ENCODE assay signal across 24 cellular contexts in the genomic region with DNA sequence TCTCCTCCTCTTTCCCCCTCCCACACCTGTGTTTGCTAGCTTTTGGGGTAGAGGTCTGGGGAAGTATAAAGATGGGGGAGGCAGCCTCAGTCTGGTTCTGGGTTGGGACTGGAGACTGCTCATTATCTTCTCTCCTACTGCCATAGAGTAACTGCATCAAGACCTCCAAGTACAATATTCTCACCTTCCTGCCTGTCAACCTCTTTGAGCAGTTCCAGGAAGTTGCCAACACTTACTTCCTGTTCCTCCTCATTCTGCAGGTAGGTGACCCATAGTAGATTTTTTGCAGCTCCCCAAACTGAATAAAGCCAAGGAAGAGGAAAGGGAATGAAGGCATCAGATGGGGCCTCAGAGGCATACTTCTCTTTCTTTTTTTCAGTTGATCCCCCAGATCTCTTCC. TPM values are rescaled to one million over a fixed set of nuclear protein-coding genes. Genes with fewer than 3 reads are reported as not detected.
DNase-seq lines count a peak whose midpoint lies in the region; ATAC-seq and TF ChIP-seq lines count a peak whose summit lies in the region.
"Had no signal": no experiment of that assay in that cellular context is flagged by ENCODE, and none has a peak within 500 bp of the region (broad histone marks: within the 10 kb centered on the region; RNA-seq: fewer than 3 reads in every experiment).

No MANE protein-coding gene starts in this region.

- no peaks in the 10 kb centered on the region for H3K27me3 Mint-ChIP-seq in activated CD4-positive, alpha-beta T cell treated with anti-CD3 and anti-CD28 coated beads for 36 hours
- H3K27me3 Mint-ChIP-seq in activated naive CD8-positive, alpha-beta T cell treated with anti-CD3 and anti-CD28 coated beads, Interleukin-2, amount 10 ng/mL, durations not matched to agents 7 days and 5 days = no peaks in the 10 kb centered on the region
- H3K27me3 Mint-ChIP-seq in nephron (ENCODE audit: low read depth) = no peaks in the 10 kb centered on the region
- H3K27me3 Mint-ChIP-seq: activated B cell treated with CpG ODN at 0.5 μM for 24 hours, memory B cell had no signal

- no peaks in the 10 kb centered on the region for H3K27me3 ChIP-seq in MM.1S (replicated peaks; ENCODE audit: insufficient read depth, low read length)
- H3K27me3 ChIP-seq in heart right ventricle = peaks cover 0 to 16% (median 0%) of the 10 kb centered on the region in 7 donors
- no peaks in the 10 kb centered on the region for H3K27me3 ChIP-seq in aorta (ENCODE audit: control insufficient read depth in 1 of 2, insufficient read depth in 2 of 2, low read length in 1 of 2)

- H4K20me1 ChIP-seq in MM.1S (ENCODE audit: insufficient read depth, low read length) = no peaks in the 10 kb centered on the region

- peaks cover 78% of the 10 kb centered on the region for H3K79me2 ChIP-seq in MM.1S (ENCODE audit: low read length)

- H3K4me3 ChIP-seq in MM.1S (ENCODE audit: low read length) = no peak overlapping the region
- no peak overlapping the region for H3K4me3 ChIP-seq in heart right ventricle
- no peak overlapping the region for H3K4me3 ChIP-seq in aorta (ENCODE audit: low read length in 2 of 2)
- H3K4me3 ChIP-seq: thoracic aorta had no signal

- no peak overlapping the region for H2AFZ ChIP-seq in MM.1S (ENCODE audit: low read length)

- no peaks in the 10 kb centered on the region for H3K9me3 ChIP-seq in MM.1S (replicated peaks; ENCODE audit: insufficient read depth, low read length)
- H3K9me3 ChIP-seq in heart right ventricle = no peaks in the 10 kb centered on the region
- H3K9me3 ChIP-seq in aorta (ENCODE audit: control insufficient read depth, low read length) = no peaks in the 10 kb centered on the region
- H3K9me3 ChIP-seq: spleen, thoracic aorta had no signal

- H3K9me3 Mint-ChIP-seq in activated CD4-positive, alpha-beta T cell treated with anti-CD3 and anti-CD28 coated beads for 36 hours (ENCODE audit: low read depth) = no peaks in the 10 kb centered on the region
- no peaks in the 10 kb centered on the region for H3K9me3 Mint-ChIP-seq in activated naive CD8-positive, alpha-beta T cell treated with anti-CD3 and anti-CD28 coated beads, Interleukin-2, amount 10 ng/mL, durations not matched to agents 7 days and 5 days
- H3K9me3 Mint-ChIP-seq in nephron = no peaks in the 10 kb centered on the region
- H3K9me3 Mint-ChIP-seq: activated B cell treated with CpG ODN at 0.5 μM for 24 hours, endodermal cell, memory B cell, nephron progenitor cell had no signal

- POLR2A ChIA-PET in activated CD4-positive, alpha-beta T cell treated with anti-CD3 and anti-CD28 coated beads for 36 hours (lab: Charles Lee) = no interaction called here
- POLR2A ChIA-PET in activated naive CD8-positive, alpha-beta T cell treated with anti-CD3 and anti-CD28 coated beads, Interleukin-2, amount 10 ng/mL, durations not matched to agents 7 days and 5 days (lab: Charles Lee) = interaction anchor here (4.4 kb wide), 1 partner anchor 12 kb away, joined by 33 read pairs; no protein-coding TSS in a partner anchor

- H3F3A ChIP-seq in MM.1S (ENCODE audit: insufficient read depth, low read length) = peaks cover 59% of the 10 kb centered on the region

- intact Hi-C loops in activated CD4-positive, alpha-beta T cell treated with anti-CD3 and anti-CD28 coated beads for 36 hours (cut with DNase I, micrococcal nuclease) = no loop called here
- intact Hi-C loops in heart right ventricle (cut with DNase I) = loop anchor here in 5 of 10 donors (10.0 kb wide), 3 partner anchors 116 to 146 kb away; a partner anchor contains a TSS
- intact Hi-C loops in aorta (cut with DNase I) = loop anchor here in 1 of 2 donors (5.0 kb wide), 1 partner anchor 58 kb away; a partner anchor contains a TSS

- H3K36me3 ChIP-seq in MM.1S (replicated peaks; ENCODE audit: insufficient read depth, low read length) = peaks cover 26% of the 10 kb centered on the region; the same call in 1 of the 2 replicates
- H3K36me3 ChIP-seq in heart right ventricle = peaks cover 0 to 55% (median 6%) of the 10 kb centered on the region in 9 donors
- H3K36me3 ChIP-seq in aorta (ENCODE audit: control insufficient read depth in 1 of 2, insufficient read depth in 2 of 2, low read length in 1 of 2) = peaks cover 4 to 8% of the 10 kb centered on the region in 2 donors

- no peak overlapping the region for H3K9ac ChIP-seq in MM.1S (ENCODE audit: low read length)

- peaks cover 45% of the 10 kb centered on the region for H3K4me1 ChIP-seq in MM.1S (ENCODE audit: low read length)
- peaks cover 19 to 74% (median 39%) of the 10 kb centered on the region in 9 donors for H3K4me1 ChIP-seq in heart right ventricle
- H3K4me1 ChIP-seq in aorta (ENCODE audit: control insufficient read depth in 1 of 2, insufficient read depth in 2 of 2, low read length in 2 of 2) = peaks cover 0 to 7% of the 10 kb centered on the region in 2 donors

- CTCF ChIA-PET in activated CD4-positive, alpha-beta T cell treated with anti-CD3 and anti-CD28 coated beads for 36 hours (lab: Charles Lee) = interaction anchor here (0.6 to 1.4 kb wide), 3 partner anchors 59 to 605 kb away, joined by 3 to 6 read pairs (median 3); no protein-coding TSS in a partner anchor

- no peak overlapping the region for H3K4me3 Mint-ChIP-seq in activated CD4-positive, alpha-beta T cell treated with anti-CD3 and anti-CD28 coated beads for 36 hours
- H3K4me3 Mint-ChIP-seq in activated naive CD8-positive, alpha-beta T cell treated with anti-CD3 and anti-CD28 coated beads, Interleukin-2, amount 10 ng/mL, durations not matched to agents 7 days and 5 days = peak overlapping the region; percentile 70
- peak overlapping the region; percentile 18 to 56 (median 19) for H3K4me3 Mint-ChIP-seq in nephron
- H3K4me3 Mint-ChIP-seq: activated B cell treated with CpG ODN at 0.5 μM for 24 hours, endodermal cell, memory B cell, nephron progenitor cell had no signal

- no peak for DNase-seq in activated CD4-positive, alpha-beta T cell treated with anti-CD3 and anti-CD28 coated beads for 36 hours
- DNase-seq in activated CD4-positive, alpha-beta T cell treated with anti-CD3 and anti-CD28 coated beads for 48 hours = no peak
- peak; percentile 4 for DNase-seq in MM.1S
- no peak for DNase-seq in activated naive CD8-positive, alpha-beta T cell treated with anti-CD3 and anti-CD28 coated beads, Interleukin-2, amount 10 ng/mL, durations not matched to agents 7 days and 5 days
- no peak for DNase-seq in heart right ventricle
- DNase-seq in aorta = no peak
- no peak for DNase-seq in stimulated activated CD4-positive, alpha-beta T cell treated with anti-CD3 and anti-CD28 coated beads, Interleukin-2, amount 100 ng/mL, for 48 hours
- DNase-seq: activated B cell treated with CpG ODN at 0.5 μM for 24 hours; activated CD8-positive, alpha-beta memory T cell treated with anti-CD3 and anti-CD28 coated beads, Interleukin-2, amount 50 U/mL, for 4 hours; endodermal cell; GDM1; KBM-7; kidney glomerular epithelial cell; NCI-H1092; NCI-H524 treated with DMSO at 0.1 percent for 48 hours; nephron progenitor cell; Right ventricle myocardium superior; spleen had no signal

- H3K36me3 Mint-ChIP-seq in activated CD4-positive, alpha-beta T cell treated with anti-CD3 and anti-CD28 coated beads for 36 hours (ENCODE audit: low read depth) = peaks cover 43% of the 10 kb centered on the region
- H3K36me3 Mint-ChIP-seq in activated naive CD8-positive, alpha-beta T cell treated with anti-CD3 and anti-CD28 coated beads, Interleukin-2, amount 10 ng/mL, durations not matched to agents 7 days and 5 days = peaks cover 28% of the 10 kb centered on the region
- peaks cover 42% of the 10 kb centered on the region for H3K36me3 Mint-ChIP-seq in nephron (ENCODE audit: low read depth)

- no peaks in the 10 kb centered on the region for H3K9me2 ChIP-seq in MM.1S (replicated peaks; ENCODE audit: insufficient read depth, low read length)

- H3K4me1 Mint-ChIP-seq in activated CD4-positive, alpha-beta T cell treated with anti-CD3 and anti-CD28 coated beads for 36 hours = peaks cover 71% of the 10 kb centered on the region
- peaks cover 67% of the 10 kb centered on the region for H3K4me1 Mint-ChIP-seq in activated naive CD8-positive, alpha-beta T cell treated with anti-CD3 and anti-CD28 coated beads, Interleukin-2, amount 10 ng/mL, durations not matched to agents 7 days and 5 days
- H3K4me1 Mint-ChIP-seq in nephron = peaks cover 54% of the 10 kb centered on the region

- TF ChIP-seq CTCF in MM.1S (IDR thresholded peaks at IDR 0.05; ENCODE audit: low read length) (no peak), nephron (IDR thresholded peaks at IDR 0.05; ENCODE audit: unreplicated experiment in 3 of 3) (no peak), heart right ventricle (IDR thresholded peaks at IDR 0.05) (no peak)

- peak overlapping the region; percentile 59 for H3K27ac Mint-ChIP-seq in activated CD4-positive, alpha-beta T cell treated with anti-CD3 and anti-CD28 coated beads for 36 hours
- peak overlapping the region; percentile 90 for H3K27ac Mint-ChIP-seq in activated naive CD8-positive, alpha-beta T cell treated with anti-CD3 and anti-CD28 coated beads, Interleukin-2, amount 10 ng/mL, durations not matched to agents 7 days and 5 days
- H3K27ac Mint-ChIP-seq in nephron = no peak overlapping the region
- H3K27ac Mint-ChIP-seq: activated B cell treated with CpG ODN at 0.5 μM for 24 hours, nephron progenitor cell had no signal

- peak overlapping the region; percentile 96; the same call in 1 of the 2 replicates for H3K4me2 ChIP-seq in MM.1S (ENCODE audit: low read depth, low read length)

- H3K27ac ChIP-seq in MM.1S (ENCODE audit: low read length) (peak overlapping the region; percentile 0; the same call in 1 of the 2 replicates), heart right ventricle (no peak overlapping the region), aorta (ENCODE audit: low read depth in 1 of 2, low read length in 2 of 2) (no peak overlapping the region)
- H3K27ac ChIP-seq: 22Rv1 had no signal

- ATAC-seq in activated CD4-positive, alpha-beta T cell treated with anti-CD3 and anti-CD28 coated beads for 36 hours = no peak
- ATAC-seq in activated naive CD8-positive, alpha-beta T cell treated with anti-CD3 and anti-CD28 coated beads, Interleukin-2, amount 10 ng/mL, durations not matched to agents 7 days and 5 days (ENCODE audit: low read depth) = no peak
- ATAC-seq in heart right ventricle (no peak), aorta (ENCODE audit: low FRiP score) (no peak)
- ATAC-seq: HCT116 had no signal

RNA-seq across cellular contexts. Expression of a gene that starts 5.3 kb away (rescaled TPM):
- 10 to 100 TPM; 48.2 TPM for total RNA-seq in activated CD4-positive, alpha-beta T cell treated with anti-CD3 and anti-CD28 coated beads for 36 hours
- 10 to 100 TPM; 91.2 to 95.4 TPM for total RNA-seq in activated naive CD8-positive, alpha-beta T cell treated with anti-CD3 and anti-CD28 coated beads, Interleukin-2, amount 10 ng/mL, durations not matched to agents 7 days and 5 days
- 10 to 100 TPM; 10.3 to 17.3 (median 13.3) TPM for total RNA-seq in heart right ventricle
- polyA plus RNA-seq in heart right ventricle = 10 to 100 TPM in 1 of 2 donors, 1 to 10 TPM in 1; 8.0 to 16.8 TPM
- 100 to 1,000 TPM; 122 to 176 TPM for total RNA-seq in aorta
- polyA plus RNA-seq in aorta = 10 to 100 TPM; 28.8 to 54.9 TPM

RNA-seq across cellular contexts. Expression of a gene that starts 9.8 kb away (rescaled TPM):
- total RNA-seq in activated CD4-positive, alpha-beta T cell treated with anti-CD3 and anti-CD28 coated beads for 36 hours = not detected
- not detected for total RNA-seq in activated naive CD8-positive, alpha-beta T cell treated with anti-CD3 and anti-CD28 coated beads, Interleukin-2, amount 10 ng/mL, durations not matched to agents 7 days and 5 days
- total RNA-seq in heart right ventricle (1 to 10 TPM in 1 of 10 donors, under 1 TPM in 6, not detected in 3; 0.12 to 1.5 (median 0.48) TPM), aorta (under 1 TPM in 1 of 2 donors, not detected in 1; 0.26 TPM)
- polyA plus RNA-seq in heart right ventricle (under 1 TPM in 1 of 2 donors, not detected in 1; 0.35 TPM), aorta (10 to 100 TPM in 1 of 2 donors, under 1 TPM in 1; 0.08 to 10.3 TPM)
- total RNA-seq: activated B cell treated with CpG ODN at 0.5 μM for 24 hours, cerebellum, endodermal cell, thoracic aorta had no signal

RNA-seq across cellular contexts. Expression of a gene that starts 58.2 kb away (rescaled TPM):
- total RNA-seq in activated CD4-positive, alpha-beta T cell treated with anti-CD3 and anti-CD28 coated beads for 36 hours = 100 to 1,000 TPM; 177 to 225 TPM
- 100 to 1,000 TPM in 1 of 2 experiments, 10 to 100 TPM in 1; 99.7 to 102 TPM for total RNA-seq in activated naive CD8-positive, alpha-beta T cell treated with anti-CD3 and anti-CD28 coated beads, Interleukin-2, amount 10 ng/mL, durations not matched to agents 7 days and 5 days
- 100 to 1,000 TPM; 162 to 196 (median 171) TPM for total RNA-seq in heart right ventricle
- polyA plus RNA-seq in heart right ventricle = 100 to 1,000 TPM; 171 to 313 TPM
- 10 to 100 TPM; 52.2 to 57.1 TPM for total RNA-seq in aorta
- 10 to 100 TPM; 70.6 to 98.6 TPM for polyA plus RNA-seq in aorta

Comparison
In these comparisons a context has a peak if more than half of its experiments do, and no peak if none do; other contexts are left out.
1. H3K27ac Mint-ChIP-seq: peak in activated CD4-positive, alpha-beta T cell treated with anti-CD3 and anti-CD28 coated beads for 36 hours (single experiment) and activated naive CD8-positive, alpha-beta T cell treated with anti-CD3 and anti-CD28 coated beads, Interleukin-2, amount 10 ng/mL, durations not matched to agents 7 days and 5 days (single experiment); none in nephron (0 of 3).